Comparison of ENCODE assay signal across 11 cellular contexts in genomic region chr4:8682725-8683124, GRCh38.
A peak's percentile ranks its signal among the peaks of the same experiment; 100 is the strongest.
DNase-seq lines count a peak whose midpoint lies in the region; ATAC-seq and TF ChIP-seq lines count a peak whose summit lies in the region.
"Had no signal": no experiment of that assay in that cellular context is flagged by ENCODE, and none has a peak within 500 bp of the region (broad histone marks: within the 10 kb centered on the region; RNA-seq: fewer than 3 reads in every experiment).

No MANE protein-coding gene starts in this region.

- no peak for ATAC-seq in HG03025 (IDR thresholded peaks at IDR 0.05; ENCODE audit: low FRiP score, unreplicated experiment)
- no peak for ATAC-seq in activated naive CD4-positive, alpha-beta T cell treated with anti-CD3 and anti-CD28 coated beads, Interleukin-2, amount 50 U/mL, for 72 hours

- no peaks in the 10 kb centered on the region for H3K4me1 ChIP-seq in HEK293 (ENCODE audit: control insufficient read depth, insufficient read depth, low read length)
- H3K4me1 ChIP-seq: Caco-2, HAP-1 had no signal

- intact Hi-C loops in posterior vena cava (cut with DNase I): no loop called here

- CTCF ChIA-PET in HEK293 (lab: Yijun Ruan, JAX): no interaction called here

- peaks cover 0 to 16% of the 10 kb centered on the region in 2 donors for H3K9me3 Mint-ChIP-seq in activated naive CD4-positive, alpha-beta T cell treated with anti-CD3 and anti-CD28 coated beads, Interleukin-2, amount 50 U/mL, for 72 hours

- H3K4me3 ChIP-seq in HEK293 (ENCODE audit: low read depth, low read length) (no peak overlapping the region), coronary artery (no peak overlapping the region)
- H3K4me3 ChIP-seq: HAP-1 had no signal

- no peaks in the 10 kb centered on the region for H3K36me3 Mint-ChIP-seq in activated naive CD4-positive, alpha-beta T cell treated with anti-CD3 and anti-CD28 coated beads, Interleukin-2, amount 50 U/mL, for 72 hours

- H3K27ac ChIP-seq in HEK293 (ENCODE audit: extremely low read depth, low read depth, low read length) (no peak overlapping the region), coronary artery (no peak overlapping the region)
- H3K27ac ChIP-seq: C4-2B had no signal

- no peaks in the 10 kb centered on the region for H3K36me3 ChIP-seq in HEK293 (ENCODE audit: control insufficient read depth in 2 of 2, insufficient read depth in 1 of 2, low read length in 2 of 2)
- H3K36me3 ChIP-seq: HAP-1 had no signal

- POLR2A ChIA-PET in HEK293 (lab: Yijun Ruan, JAX): no interaction called here

- DNase-seq in coronary artery (ENCODE audit: low spot score): peak; percentile 50
- DNase-seq in posterior vena cava (ENCODE audit: low spot score): peak; percentile 34
- no peak for DNase-seq in activated naive CD4-positive, alpha-beta T cell treated with anti-CD3 and anti-CD28 coated beads, Interleukin-2, amount 50 U/mL, for 72 hours (ENCODE audit: low spot score in 2 of 2)
- DNase-seq in SKM-1 treated with dmso at 0.1 percent for 144 hours (lab: John Stamatoyannopoulos, UW; ENCODE audit: unreplicated experiment): no peak
- DNase-seq: ACHN, Caco-2 had no signal

- no peak overlapping the region for H3K27ac Mint-ChIP-seq in activated naive CD4-positive, alpha-beta T cell treated with anti-CD3 and anti-CD28 coated beads, Interleukin-2, amount 50 U/mL, for 72 hours
- H3K27ac Mint-ChIP-seq: CD4-positive, alpha-beta T cell had no signal

- no peak for TF ChIP-seq CTCF in HEK293 (tag by site-specific recombination; IDR thresholded peaks at IDR 0.05)
- no peak for TF ChIP-seq CTCF in coronary artery (IDR thresholded peaks at IDR 0.05)

- no peaks in the 10 kb centered on the region for H3K9me3 ChIP-seq in HEK293 (ENCODE audit: control insufficient read depth, insufficient read depth, low read depth, low read length)
- H3K9me3 ChIP-seq: Caco-2, HAP-1 had no signal

TF ChIP-seq in HEK293, 187 proteins besides CTCF, POLR2A, EP300 and RAD21:
- TF ChIP-seq ZNF629 (tag by site-specific recombination; IDR thresholded peaks at IDR 0.05): no peak
- no peak for TF ChIP-seq ZNF501 (tag by site-specific recombination; IDR thresholded peaks at IDR 0.05)
- TF ChIP-seq ZNF585B (tag by site-specific recombination; IDR thresholded peaks at IDR 0.05): no peak
- no peak for TF ChIP-seq SP3 (tag by site-specific recombination; IDR thresholded peaks at IDR 0.05)
- TF ChIP-seq ZNF449 (tag by site-specific recombination; IDR thresholded peaks at IDR 0.05): 0 out of 2 replicates have a peak, but pooled peaks have one; percentile 18
- TF ChIP-seq ZNF404 (tag by site-specific recombination; IDR thresholded peaks at IDR 0.05): no peak
TF ChIP-seq in HEK293: peak in this region for 1.

Comparison
In these comparisons a context has a peak if more than half of its experiments do, and no peak if none do; other contexts are left out.
1. DNase-seq: peak in coronary artery (single experiment) and posterior vena cava (single experiment); none in activated naive CD4-positive, alpha-beta T cell treated with anti-CD3 and anti-CD28 coated beads, Interleukin-2, amount 50 U/mL, for 72 hours (0 of 2) and SKM-1 treated with dmso at 0.1 percent for 144 hours (single experiment).